ENCODE assay signal across 24 cellular contexts in genomic region chr6:5871296-5871695, GRCh38.
DNase-seq lines count a peak whose midpoint lies in the region; ATAC-seq and TF ChIP-seq lines count a peak whose summit lies in the region.
"Had no signal": no experiment of that assay in that cellular context is flagged by ENCODE, and none has a peak within 500 bp of the region (broad histone marks: within the 10 kb centered on the region; RNA-seq: fewer than 3 reads in every experiment).

No MANE protein-coding gene starts in this region.

- TF ChIP-seq CTCF in uterus (IDR thresholded peaks at IDR 0.05): no peak

- intact Hi-C loops in uterus (cut with DNase I; ENCODE audit: low total_unique reads): no loop called here

- H3K27me3 ChIP-seq in uterus: no peaks in the 10 kb centered on the region
- H3K27me3 ChIP-seq: brain microvascular endothelial cell, esophagus muscularis mucosa, Peyer's patch, transverse colon had no signal

- H3K9me3 ChIP-seq in uterus: no peaks in the 10 kb centered on the region

- H3K4me3 ChIP-seq in uterus: no peak overlapping the region
- H3K4me3 ChIP-seq: esophagus muscularis mucosa, Peyer's patch, transverse colon had no signal

- H3K27ac ChIP-seq in uterus: no peak overlapping the region
- H3K27ac ChIP-seq: brain microvascular endothelial cell, esophagus muscularis mucosa, parathyroid adenoma, Peyer's patch, transverse colon had no signal

- no peaks in the 10 kb centered on the region for H3K4me1 ChIP-seq in uterus
- H3K4me1 ChIP-seq: Peyer's patch, transverse colon had no signal

- H3K36me3 ChIP-seq in uterus: no peaks in the 10 kb centered on the region
- H3K36me3 ChIP-seq: brain microvascular endothelial cell, esophagus muscularis mucosa, Peyer's patch, transverse colon had no signal

- ATAC-seq in GM21390 (IDR thresholded peaks at IDR 0.05; ENCODE audit: unreplicated experiment) (peak; percentile 60), HG03442 (IDR thresholded peaks at IDR 0.05; ENCODE audit: unreplicated experiment) (peak; percentile 82), HG03280 (IDR thresholded peaks at IDR 0.05; ENCODE audit: unreplicated experiment) (no peak)
- ATAC-seq: left lobe of liver had no signal

- TF ChIP-seq POLR2A in uterus (IDR thresholded peaks at IDR 0.05): no peak

- DNase-seq in stimulated activated CD4-positive, alpha-beta T cell treated with anti-CD3 and anti-CD28 coated beads, Interleukin-15, amount 100 ng/mL, for 24 hours: peak; percentile 13
- no peak for DNase-seq in stimulated activated CD4-positive, alpha-beta T cell treated with anti-CD3 and anti-CD28 coated beads, Interleukin-2, amount 100 ng/mL, for 24 hours
- DNase-seq in uterus: no peak
- no peak for DNase-seq in C1 segment of cervical spinal cord (lab: John Stamatoyannopoulos, UW)
- DNase-seq: activated T-cell treated with anti-CD3 and anti-CD28 coated beads, Interleukin-2, amount 50 U/mL, for 24 hours; amniotic stem cell; brain microvascular endothelial cell; cerebellar nuclear complex; foreskin fibroblast; mesenchymal stem cell; NCI-H1048; NCI-H2107; NCI-H446; NCI-H774; Peyer's patch; SHP77; small intestine; transverse colon had no signal
